1 cellular context compared by ENCODE assay signal in genomic region chr1:3945222-3945621, GRCh38.
TF ChIP-seq lines count a peak whose summit lies in the region.

No MANE protein-coding gene starts in this region.

TF ChIP-seq in WTC11, 78 proteins besides CTCF, POLR2A, EP300 and RAD21:
- TF ChIP-seq IRF1 (CRISPR knock-in tag; IDR thresholded peaks at IDR 0.05) (no peak), ARID4B (CRISPR knock-in tag; IDR thresholded peaks at IDR 0.05; ENCODE audit: borderline replicate concordance) (no peak), PRDM15 (CRISPR knock-in tag; IDR thresholded peaks at IDR 0.05) (no peak), ZNF281 (CRISPR knock-in tag; IDR thresholded peaks at IDR 0.05) (no peak)
